In the genomic region with DNA sequence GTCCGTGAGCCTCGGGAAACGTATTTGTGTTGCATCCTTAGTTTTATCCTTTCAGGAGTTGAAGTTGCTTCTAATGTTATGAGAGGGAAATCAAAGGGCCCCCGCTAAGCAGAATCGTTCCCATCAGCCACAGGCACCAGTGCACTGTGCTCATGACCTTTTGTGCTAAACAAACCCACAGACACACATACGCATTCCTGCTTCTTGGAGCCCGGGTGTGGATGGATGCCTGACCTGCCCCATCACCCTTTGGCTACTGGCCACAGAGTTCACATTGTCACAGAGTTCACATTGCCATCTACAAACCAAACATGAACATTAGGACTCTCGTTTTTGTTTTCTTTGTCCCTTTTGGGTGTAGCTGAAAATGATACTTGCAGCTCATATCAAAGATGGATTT, we compare ENCODE assay signal across 19 cellular contexts. TPM values are rescaled to one million over a fixed set of nuclear protein-coding genes. Genes with fewer than 3 reads are reported as not detected.
"Had no signal": no experiment of that assay in that cellular context is flagged by ENCODE, and none has a peak within 500 bp of the region (broad histone marks: within the 10 kb centered on the region; RNA-seq: fewer than 3 reads in every experiment).

No MANE protein-coding gene starts in this region.

- H3K4me3 Mint-ChIP-seq: memory B cell, naive B cell, nephron progenitor cell had no signal

- H3K36me3 ChIP-seq: heart left ventricle, lower lobe of right lung, sigmoid colon had no signal

- H3K36me3 Mint-ChIP-seq: memory B cell, naive B cell had no signal

- H3K27ac ChIP-seq: heart left ventricle, lower lobe of right lung, psoas muscle, sigmoid colon had no signal

- H3K4me1 Mint-ChIP-seq: memory B cell, naive B cell, nephron progenitor cell had no signal

- H3K27ac Mint-ChIP-seq: memory B cell, naive B cell, nephron progenitor cell had no signal

- FAIRE-seq: colon, islet of Langerhans, small intestine, urothelium cell line had no signal

- H3K9me3 Mint-ChIP-seq: nephron progenitor cell had no signal

- ATAC-seq: heart left ventricle, lower lobe of right lung, psoas muscle had no signal

- DNase-seq: dermis blood vessel endothelial cell; foreskin melanocyte; hypothalamus; kidney glomerular epithelial cell; lower lobe of right lung; naive B cell; nephron progenitor cell; psoas muscle; retina; sigmoid colon; small intestine; stimulated activated CD4-positive, alpha-beta T cell treated with anti-CD3 and anti-CD28 coated beads, Interleukin-2, amount 100 ng/mL, for 48 hours; stimulated activated naive CD4-positive, alpha-beta T cell treated with Interleukin-2 at 50 U/mL for 16 hours; trophoblast cell had no signal

- H3K9me3 ChIP-seq: heart left ventricle, lower lobe of right lung, psoas muscle, sigmoid colon had no signal

- H3K4me3 ChIP-seq: heart left ventricle, lower lobe of right lung, psoas muscle, sigmoid colon had no signal

- H3K4me1 ChIP-seq: heart left ventricle, lower lobe of right lung, psoas muscle, sigmoid colon had no signal

- H3K27me3 ChIP-seq: sigmoid colon had no signal

RNA-seq across cellular contexts. Expression of a gene that starts 47.2 kb away (rescaled TPM):
- total RNA-seq: dermis blood vessel endothelial cell, lower lobe of right lung had no signal
